Comparison of ENCODE assay signal across 1 cellular context in the genomic region with DNA sequence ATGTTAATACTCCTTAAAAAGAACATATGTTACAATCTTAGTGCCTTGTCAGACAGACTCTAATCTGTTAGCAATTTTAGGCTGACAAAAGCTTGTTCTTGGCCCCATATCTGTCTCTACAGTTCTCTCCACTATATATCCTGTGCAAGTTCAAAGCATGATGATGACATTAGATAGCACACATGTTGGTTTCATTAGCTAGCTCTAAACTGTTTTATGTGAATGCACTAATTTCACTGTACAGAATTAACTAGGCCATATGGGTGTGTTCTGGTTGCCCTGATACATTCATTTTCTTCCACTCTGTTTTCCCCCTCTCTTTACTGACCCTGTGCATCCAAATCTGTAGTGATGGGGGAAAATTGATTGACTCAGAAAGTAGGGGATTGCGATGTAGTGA.
TF ChIP-seq lines count a peak whose summit lies in the region.

No MANE protein-coding gene starts in this region.

TF ChIP-seq in SK-N-SH treated with all-trans-retinoic acid at 6 μM for 48 hours, 23 proteins besides CTCF, POLR2A, EP300 and RAD21 (continued from another document):
- TF ChIP-seq, protein P1, sequence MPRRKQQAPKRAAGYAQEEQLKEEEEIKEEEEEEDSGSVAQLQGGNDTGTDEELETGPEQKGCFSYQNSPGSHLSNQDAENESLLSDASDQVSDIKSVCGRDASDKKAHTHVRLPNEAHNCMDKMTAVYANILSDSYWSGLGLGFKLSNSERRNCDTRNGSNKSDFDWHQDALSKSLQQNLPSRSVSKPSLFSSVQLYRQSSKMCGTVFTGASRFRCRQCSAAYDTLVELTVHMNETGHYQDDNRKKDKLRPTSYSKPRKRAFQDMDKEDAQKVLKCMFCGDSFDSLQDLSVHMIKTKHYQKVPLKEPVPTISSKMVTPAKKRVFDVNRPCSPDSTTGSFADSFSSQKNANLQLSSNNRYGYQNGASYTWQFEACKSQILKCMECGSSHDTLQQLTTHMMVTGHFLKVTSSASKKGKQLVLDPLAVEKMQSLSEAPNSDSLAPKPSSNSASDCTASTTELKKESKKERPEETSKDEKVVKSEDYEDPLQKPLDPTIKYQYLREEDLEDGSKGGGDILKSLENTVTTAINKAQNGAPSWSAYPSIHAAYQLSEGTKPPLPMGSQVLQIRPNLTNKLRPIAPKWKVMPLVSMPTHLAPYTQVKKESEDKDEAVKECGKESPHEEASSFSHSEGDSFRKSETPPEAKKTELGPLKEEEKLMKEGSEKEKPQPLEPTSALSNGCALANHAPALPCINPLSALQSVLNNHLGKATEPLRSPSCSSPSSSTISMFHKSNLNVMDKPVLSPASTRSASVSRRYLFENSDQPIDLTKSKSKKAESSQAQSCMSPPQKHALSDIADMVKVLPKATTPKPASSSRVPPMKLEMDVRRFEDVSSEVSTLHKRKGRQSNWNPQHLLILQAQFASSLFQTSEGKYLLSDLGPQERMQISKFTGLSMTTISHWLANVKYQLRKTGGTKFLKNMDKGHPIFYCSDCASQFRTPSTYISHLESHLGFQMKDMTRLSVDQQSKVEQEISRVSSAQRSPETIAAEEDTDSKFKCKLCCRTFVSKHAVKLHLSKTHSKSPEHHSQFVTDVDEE (CRISPR knock-in tag; IDR thresholded peaks at IDR 0.05), result peak; percentile 88
- TF ChIP-seq PPARA (CRISPR knock-in tag; IDR thresholded peaks at IDR 0.05; ENCODE audit: borderline replicate concordance), result 0 out of 2 replicates have a peak, but pooled peaks have one; percentile 1
- TF ChIP-seq OSR1 (CRISPR knock-in tag; IDR thresholded peaks at IDR 0.05), result no peak
TF ChIP-seq in SK-N-SH treated with all-trans-retinoic acid at 6 μM for 48 hours: peak in this region for 3.
